1 cellular context compared by ENCODE assay signal in genomic region chr19:13036366-13036976, GRCh38.
TF ChIP-seq lines count a peak whose summit lies in the region.

No MANE protein-coding gene starts in this region.

TF ChIP-seq in GM23338, 12 proteins besides CTCF, POLR2A, EP300 and RAD21 (continued from another document):
- TF ChIP-seq ZNF462 (CRISPR knock-in tag; IDR thresholded peaks at IDR 0.05): no peak
